ENCODE assay signal across 17 cellular contexts in genomic region chr1:151583796-151584195, GRCh38. TPM values are rescaled to one million over a fixed set of nuclear protein-coding genes. Genes with fewer than 3 reads are reported as not detected.
A peak's percentile ranks its signal among the peaks of the same experiment; 100 is the strongest.
DNase-seq lines count a peak whose midpoint lies in the region; ATAC-seq and TF ChIP-seq lines count a peak whose summit lies in the region.
"Had no signal": no experiment of that assay in that cellular context is flagged by ENCODE, and none has a peak within 500 bp of the region (broad histone marks: within the 10 kb centered on the region; RNA-seq: fewer than 3 reads in every experiment).

No MANE protein-coding gene starts in this region.

- peaks cover 80% of the 10 kb centered on the region for H3K4me1 ChIP-seq in PC-9 (replicated peaks; ENCODE audit: insufficient read depth)
- H3K4me1 ChIP-seq in skeletal muscle tissue (ENCODE audit: control insufficient read depth in 3 of 3, insufficient read depth in 3 of 3, low read length in 3 of 3): peaks cover 10 to 17% (median 13%) of the 10 kb centered on the region in 3 donors

- H3K9me3 ChIP-seq in PC-9 (ENCODE audit: insufficient read depth, low read depth): no peaks in the 10 kb centered on the region
- H3K9me3 ChIP-seq in skeletal muscle tissue (ENCODE audit: control insufficient read depth in 3 of 3, low read length in 3 of 3): no peaks in the 10 kb centered on the region

- H3K27ac ChIP-seq in PC-9: peak overlapping the region; percentile 79; the same call in 1 of the 2 replicates
- H3K27ac ChIP-seq in skeletal muscle tissue (ENCODE audit: low read depth, low read length): peak overlapping the region; percentile 25

- peaks cover 2% of the 10 kb centered on the region for H3K36me3 Mint-ChIP-seq in central memory CD8-positive, alpha-beta T cell (ENCODE audit: insufficient read depth)

- H2AFZ ChIP-seq in PC-9: no peak overlapping the region

- ATAC-seq in central memory CD8-positive, alpha-beta T cell (replicated peaks; ENCODE audit: extremely low read depth, poor library complexity, severe bottlenecking): no peak
- ATAC-seq in HG03135 (IDR thresholded peaks at IDR 0.05; ENCODE audit: unreplicated experiment): no peak
- no peak for ATAC-seq in SK-N-SH treated with all-trans-retinoic acid at 6 μM for 48 hours
- no peak for ATAC-seq in HG03095 (IDR thresholded peaks at IDR 0.05; ENCODE audit: unreplicated experiment)
- ATAC-seq: GM12878 had no signal

- H3K9me2 ChIP-seq in PC-9 (ENCODE audit: insufficient read depth): no peaks in the 10 kb centered on the region

- peak overlapping the region; percentile 65; the same call in 1 of the 2 replicates for H3K4me2 ChIP-seq in PC-9

- no peaks in the 10 kb centered on the region for H3K9me3 Mint-ChIP-seq in central memory CD8-positive, alpha-beta T cell
- H3K9me3 Mint-ChIP-seq: CD4-positive, alpha-beta T cell had no signal

- H3F3A ChIP-seq in PC-9 (ENCODE audit: insufficient read depth, low read depth): peaks cover 55% of the 10 kb centered on the region

- DNase-seq in PC-9 (no peak), kidney tubule cell (ENCODE audit: low spot score) (peak; percentile 22), NCI-H69 (lab: John Stamatoyannopoulos, UW) (no peak)
- DNase-seq in central memory CD8-positive, alpha-beta T cell (ENCODE audit: low spot score in 2 of 2): no peak
- DNase-seq: Calu3; CD4-positive, alpha-beta T cell; KBM-7; NCI-H1048; NCI-H146; NCI-H345; NCI-H526 treated with DMSO at 0.1 percent for 48 hours had no signal

- no peak overlapping the region for H3K9ac ChIP-seq in skeletal muscle tissue (ENCODE audit: low read depth in 1 of 3, low read length in 3 of 3)

- no TSS peak for BruUV-seq in PC-9 (replicated peaks; lab: Mats Ljungman, UMichigan)

- H3K27me3 ChIP-seq in PC-9 (ENCODE audit: insufficient read depth, low read depth): no peaks in the 10 kb centered on the region
- H3K27me3 ChIP-seq in skeletal muscle tissue (ENCODE audit: control insufficient read depth in 3 of 3, insufficient read depth in 3 of 3, low read length in 3 of 3): no peaks in the 10 kb centered on the region

- TF ChIP-seq CTCF in PC-9 (conservative IDR thresholded peaks at IDR 0.05): no peak

- intact Hi-C loops in PC-9 (cut with micrococcal nuclease; ENCODE audit: unreplicated experiment): no loop called here

- POLR2A ChIA-PET in PC-9 (lab: Charles Lee; ENCODE audit: unreplicated experiment): interaction anchor here (0.6 kb wide), 1 partner anchor 13 kb away, joined by 3 read pairs; no protein-coding TSS in a partner anchor

- H4K20me1 ChIP-seq in PC-9 (ENCODE audit: insufficient read depth): no peaks in the 10 kb centered on the region

- H3K27me3 Mint-ChIP-seq in central memory CD8-positive, alpha-beta T cell: no peaks in the 10 kb centered on the region
- H3K27me3 Mint-ChIP-seq: B cell; CD4-positive, alpha-beta T cell had no signal

- H3K79me2 ChIP-seq in PC-9 (ENCODE audit: low read depth): no peaks in the 10 kb centered on the region

- CTCF ChIA-PET in PC-9 (lab: Charles Lee): no interaction called here

- peak overlapping the region; percentile 15 for H3K27ac Mint-ChIP-seq in central memory CD8-positive, alpha-beta T cell (ENCODE audit: low read depth)
- H3K27ac Mint-ChIP-seq: B cell; CD4-positive, alpha-beta T cell had no signal

- no peaks in the 10 kb centered on the region for H3K4me1 Mint-ChIP-seq in central memory CD8-positive, alpha-beta T cell
- H3K4me1 Mint-ChIP-seq: B cell had no signal

- no peak overlapping the region for H3K4me3 ChIP-seq in PC-9
- H3K4me3 ChIP-seq in skeletal muscle tissue (ENCODE audit: low read length in 3 of 3): no peak overlapping the region
- H3K4me3 ChIP-seq: GM12878 had no signal

- H3K4me3 Mint-ChIP-seq in central memory CD8-positive, alpha-beta T cell: no peak overlapping the region
- H3K4me3 Mint-ChIP-seq: B cell; CD4-positive, alpha-beta T cell had no signal

- H3K36me3 ChIP-seq in PC-9 (ENCODE audit: low read depth) (peaks cover 32% of the 10 kb centered on the region), skeletal muscle tissue (ENCODE audit: control insufficient read depth in 3 of 3, insufficient read depth in 3 of 3, low read length in 3 of 3) (peaks cover 2 to 8% (median 4%) of the 10 kb centered on the region in 3 donors)

TF ChIP-seq in SK-N-SH treated with all-trans-retinoic acid at 6 μM for 48 hours, 23 proteins besides CTCF, POLR2A, EP300 and RAD21:
- TF ChIP-seq CREB5 (CRISPR knock-in tag; IDR thresholded peaks at IDR 0.05; ENCODE audit: low read depth) (no peak), OSR1 (CRISPR knock-in tag; IDR thresholded peaks at IDR 0.05) (no peak), RARB (CRISPR knock-in tag; IDR thresholded peaks at IDR 0.05) (no peak), ZNF8 (CRISPR knock-in tag; IDR thresholded peaks at IDR 0.05) (no peak), POU6F1 (CRISPR knock-in tag; IDR thresholded peaks at IDR 0.05; ENCODE audit: borderline replicate concordance, low read depth) (no peak), TCF4 (CRISPR knock-in tag; IDR thresholded peaks at IDR 0.05; ENCODE audit: borderline replicate concordance) (no peak), ZFP3 (CRISPR knock-in tag; IDR thresholded peaks at IDR 0.05) (no peak), BACH2 (CRISPR knock-in tag; IDR thresholded peaks at IDR 0.05; ENCODE audit: borderline replicate concordance) (no peak), ISL1 (CRISPR knock-in tag; IDR thresholded peaks at IDR 0.05) (no peak), TOX (CRISPR knock-in tag; IDR thresholded peaks at IDR 0.05; ENCODE audit: borderline replicate concordance) (no peak)
TF ChIP-seq in SK-N-SH treated with all-trans-retinoic acid at 6 μM for 48 hours: peak in this region for 0.

RNA-seq across cellular contexts. Expression of gene SNX27, which starts 28.1 kb away (rescaled TPM):
- total RNA-seq in PC-9 (2021) (24.6 and 40.1 TPM in 2 replicates), skeletal muscle tissue (36.0 TPM)

RNA-seq across cellular contexts. Expression of gene TUFT1, which starts 43.7 kb away (rescaled TPM):
- total RNA-seq in PC-9 (2021) (35.3 and 40.2 TPM in 2 replicates), skeletal muscle tissue (6.8 TPM)
